In the genomic region with DNA sequence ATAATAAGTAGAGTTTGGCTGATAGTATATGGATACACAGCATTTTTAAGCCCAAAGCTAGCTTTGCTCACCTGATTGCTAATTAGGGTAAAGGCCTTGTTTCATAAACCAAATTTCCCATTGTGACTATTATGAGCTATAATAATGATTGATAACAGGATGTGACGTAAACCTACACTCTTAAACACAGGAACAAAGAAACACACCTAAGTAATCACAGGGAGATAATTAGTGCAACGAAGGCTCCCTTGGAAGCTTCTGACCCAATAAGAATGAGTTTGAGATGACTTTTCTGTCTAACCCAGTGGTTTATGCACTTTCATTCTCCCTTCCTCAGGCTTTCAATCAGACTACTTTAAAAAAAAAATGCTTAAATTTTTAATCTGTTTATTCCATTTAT, we compare ENCODE assay signal across 22 cellular contexts.
"Had no signal": no experiment of that assay in that cellular context is flagged by ENCODE, and none has a peak within 500 bp of the region (broad histone marks: within the 10 kb centered on the region; RNA-seq: fewer than 3 reads in every experiment).

No MANE protein-coding gene starts in this region.

- H3K9me3 Mint-ChIP-seq: activated naive CD4-positive, alpha-beta T cell treated with anti-CD3 and anti-CD28 coated beads, Interleukin-2, amount 10 ng/mL, durations not matched to agents 7 days and 5 days; nephron had no signal

- H3K4me1 ChIP-seq: ascending aorta, breast epithelium, foreskin keratinocyte, tibial artery, uterus had no signal

- H3K9me3 ChIP-seq: ascending aorta, breast epithelium, tibial artery, uterus had no signal

- H3K27ac Mint-ChIP-seq: activated CD8-positive, alpha-beta memory T cell treated with anti-CD3 and anti-CD28 coated beads, Interleukin-2, amount 10 ng/mL, durations not matched to agents 7 days and 5 days; activated naive CD4-positive, alpha-beta T cell treated with anti-CD3 and anti-CD28 coated beads, Interleukin-2, amount 10 ng/mL, durations not matched to agents 7 days and 5 days; effector memory CD8-positive, alpha-beta T cell; nephron had no signal

- ATAC-seq: activated CD8-positive, alpha-beta memory T cell treated with anti-CD3 and anti-CD28 coated beads, Interleukin-2, amount 10 ng/mL, durations not matched to agents 7 days and 5 days; effector memory CD8-positive, alpha-beta T cell; foreskin keratinocyte; left ventricle myocardium superior had no signal

- H3K36me3 Mint-ChIP-seq: activated CD8-positive, alpha-beta memory T cell treated with anti-CD3 and anti-CD28 coated beads, Interleukin-2, amount 10 ng/mL, durations not matched to agents 7 days and 5 days; activated naive CD4-positive, alpha-beta T cell treated with anti-CD3 and anti-CD28 coated beads, Interleukin-2, amount 10 ng/mL, durations not matched to agents 7 days and 5 days had no signal

- H3K4me3 Mint-ChIP-seq: activated CD8-positive, alpha-beta memory T cell treated with anti-CD3 and anti-CD28 coated beads, Interleukin-2, amount 10 ng/mL, durations not matched to agents 7 days and 5 days; activated naive CD4-positive, alpha-beta T cell treated with anti-CD3 and anti-CD28 coated beads, Interleukin-2, amount 10 ng/mL, durations not matched to agents 7 days and 5 days; effector memory CD8-positive, alpha-beta T cell; nephron had no signal

- H3K36me3 ChIP-seq: ascending aorta, breast epithelium, tibial artery, uterus, WERI-Rb-1 had no signal

- H3K27me3 Mint-ChIP-seq: activated CD8-positive, alpha-beta memory T cell treated with anti-CD3 and anti-CD28 coated beads, Interleukin-2, amount 10 ng/mL, durations not matched to agents 7 days and 5 days; effector memory CD8-positive, alpha-beta T cell had no signal

- H3K4me1 Mint-ChIP-seq: activated CD8-positive, alpha-beta memory T cell treated with anti-CD3 and anti-CD28 coated beads, Interleukin-2, amount 10 ng/mL, durations not matched to agents 7 days and 5 days; activated naive CD4-positive, alpha-beta T cell treated with anti-CD3 and anti-CD28 coated beads, Interleukin-2, amount 10 ng/mL, durations not matched to agents 7 days and 5 days; nephron had no signal

- H3K4me3 ChIP-seq: ascending aorta, breast epithelium, skin epidermis, tibial artery, uterus had no signal

- DNase-seq: activated CD4-positive, alpha-beta T cell treated with anti-CD3 and anti-CD28 coated beads, Interleukin-2, amount 50 U/mL, for 48 hours; activated CD8-positive, alpha-beta memory T cell treated with anti-CD3 and anti-CD28 coated beads, Interleukin-2, amount 10 ng/mL, durations not matched to agents 7 days and 5 days; activated naive CD4-positive, alpha-beta T cell treated with anti-CD3 and anti-CD28 coated beads, Interleukin-2, amount 10 ng/mL, durations not matched to agents 7 days and 5 days; activated T-cell treated with anti-CD3 and anti-CD28 coated beads, Interleukin-2, amount 50 U/mL, for 1 hour; cerebellar nuclear complex; dermis blood vessel endothelial cell; effector memory CD8-positive, alpha-beta T cell; foreskin keratinocyte; glutamatergic neuron; hypothalamus; left ventricle myocardium superior; mesenchymal stem cell; nucleus accumbens; stimulated activated CD4-positive, alpha-beta T cell treated with anti-CD3 and anti-CD28 coated beads, Interleukin-4, amount 100 ng/mL, for 24 hours; stimulated activated naive CD4-positive, alpha-beta T cell; tibial artery; uterus; WERI-Rb-1 had no signal

- H3K27ac ChIP-seq: ascending aorta, breast epithelium, foreskin keratinocyte, skin epidermis, tibial artery, uterus, WERI-Rb-1 had no signal

- H3K27me3 ChIP-seq: ascending aorta, breast epithelium, foreskin keratinocyte, tibial artery, uterus had no signal
